16 cellular contexts compared by ENCODE assay signal in the genomic region with DNA sequence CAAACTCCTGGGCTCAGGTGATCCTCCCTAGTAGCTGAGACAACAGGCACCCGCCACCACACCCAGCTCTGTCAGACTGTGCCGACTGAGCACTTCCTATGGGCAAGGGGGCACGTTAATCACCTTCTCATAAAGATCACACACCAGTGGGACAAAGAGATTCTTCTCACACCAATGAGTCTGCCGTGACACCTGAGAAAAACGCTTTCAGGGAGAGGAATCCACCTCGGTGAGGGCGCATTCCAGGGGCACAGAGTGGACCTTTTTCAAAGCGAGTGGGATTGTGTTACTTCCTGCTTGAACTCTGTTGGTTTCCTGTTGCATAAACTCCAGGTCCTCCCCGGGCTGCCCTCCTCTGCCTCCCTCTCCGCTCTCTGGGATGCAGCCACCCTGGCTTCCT. TPM values are rescaled to one million over a fixed set of nuclear protein-coding genes. Genes with fewer than 3 reads are reported as not detected.
DNase-seq lines count a peak whose midpoint lies in the region; ATAC-seq, FAIRE-seq and TF ChIP-seq lines count a peak whose summit lies in the region.
"Had no signal": no experiment of that assay in that cellular context is flagged by ENCODE, and none has a peak within 500 bp of the region (broad histone marks: within the 10 kb centered on the region; RNA-seq: fewer than 3 reads in every experiment).

No MANE protein-coding gene starts in this region.

- H3K4me2 ChIP-seq in GM12878 (ENCODE audit: control insufficient read depth, insufficient read depth) = no peak overlapping the region
- H3K4me2 ChIP-seq: SK-N-SH had no signal

- H3K36me3 ChIP-seq in GM12878 (ENCODE audit: control insufficient read depth in 2 of 2, insufficient read depth in 2 of 2, low read length in 1 of 2) (no peaks in the 10 kb centered on the region), brain microvascular endothelial cell (replicated peaks) (no peaks in the 10 kb centered on the region)

- no peak for TF ChIP-seq RAD21 in GM12878 (IDR thresholded peaks at IDR 0.05; ENCODE audit: insufficient read depth, low read depth, low read length)

- peaks cover 15% of the 10 kb centered on the region for H3K4me1 Mint-ChIP-seq in CD4-positive, alpha-beta T cell (ENCODE audit: low read depth)
- H3K4me1 Mint-ChIP-seq in naive thymus-derived CD8-positive, alpha-beta T cell = peaks cover 5 to 40% (median 27%) of the 10 kb centered on the region in 4 donors

- RAD21 ChIA-PET in GM12878 (lab: Charles Lee; ENCODE audit: unreplicated experiment) = no interaction called here

- H3K79me2 ChIP-seq in GM12878 (ENCODE audit: control insufficient read depth, insufficient read depth, low read length) = no peaks in the 10 kb centered on the region

- intact Hi-C loops in CD4-positive, alpha-beta T cell (cut with DNase I, micrococcal nuclease) = no loop called here
- intact Hi-C loops in GM12878 (cut with micrococcal nuclease; ENCODE audit: unreplicated experiment) = no loop called here

- H3K27ac Mint-ChIP-seq in CD4-positive, alpha-beta T cell = no peak overlapping the region
- peak overlapping the region in 4 of 10 donors; percentile 21 to 52 (median 41) for H3K27ac Mint-ChIP-seq in naive thymus-derived CD8-positive, alpha-beta T cell
- H3K27ac Mint-ChIP-seq: activated B cell treated with CpG ODN at 0.5 μM for 24 hours had no signal

- BruUV-seq in GM12878 (replicated peaks; lab: Mats Ljungman, UMichigan) = no TSS peak

- no peaks in the 10 kb centered on the region for H3K9me3 ChIP-seq in CD4-positive, alpha-beta T cell (ENCODE audit: control insufficient read depth, low read length)
- no peaks in the 10 kb centered on the region for H3K9me3 ChIP-seq in GM12878 (replicated peaks; ENCODE audit: control insufficient read depth, insufficient read depth, low read length)
- H3K9me3 ChIP-seq: SK-N-SH had no signal

- TF ChIP-seq CTCF in CD4-positive, alpha-beta T cell (IDR thresholded peaks at IDR 0.05) = no peak
- no peak for TF ChIP-seq CTCF in GM12878 (IDR thresholded peaks at IDR 0.05 in 2 of 3, conservative IDR thresholded peaks at IDR 0.05 in 1 of 3; ENCODE audit: control insufficient read depth in 2 of 3, extremely low read depth in 1 of 3, insufficient read depth in 1 of 3, low read depth in 3 of 3, low read length in 3 of 3)
- TF ChIP-seq CTCF in brain microvascular endothelial cell (IDR thresholded peaks at IDR 0.05; ENCODE audit: low read depth, low read length, missing control alignments) = no peak

- 76% methylated on average over 10 of the region's 10 CpGs for WGBS in GM12878 (ENCODE audit: insufficient coverage, insufficient replicate concordance, low lambda C conversion rate, missing lambda C conversion rate)

- no peak for TF ChIP-seq EP300 in GM12878 (IDR thresholded peaks at IDR 0.05; ENCODE audit: borderline replicate concordance in 1 of 2, control insufficient read depth in 1 of 2, low read depth in 2 of 2, low read length in 2 of 2)

- H2AFZ ChIP-seq in GM12878 (ENCODE audit: control insufficient read depth, low read depth, low read length) = peak overlapping the region; percentile 67

- no peak overlapping the region for H3K9ac ChIP-seq in GM12878 (ENCODE audit: control insufficient read depth, insufficient read depth, low read length)
- H3K9ac ChIP-seq: SK-N-SH had no signal

- no peak for DNase-seq in CD4-positive, alpha-beta T cell
- DNase-seq in KBM-7 (peak; percentile 64), GM12878 (ENCODE audit: low read depth, low spot score) (no peak), brain microvascular endothelial cell (no peak)
- DNase-seq in naive thymus-derived CD8-positive, alpha-beta T cell = no peak
- DNase-seq: activated B cell treated with CpG ODN at 0.5 μM for 24 hours; activated CD8-positive, alpha-beta memory T cell treated with anti-CD3 and anti-CD28 coated beads, Interleukin-2, amount 50 U/mL, for 48 hours; C1 segment of cervical spinal cord; glutamatergic neuron; NCI-H1436 treated with DMSO at 0.1 percent for 48 hours; SK-N-SH had no signal

- no peaks in the 10 kb centered on the region for H4K20me1 ChIP-seq in GM12878 (ENCODE audit: control insufficient read depth, insufficient read depth)

- SMC1A ChIA-PET in GM12878 (lab: Charles Lee; ENCODE audit: uncharacterized antibody, unreplicated experiment) = no interaction called here

- peaks cover 18% of the 10 kb centered on the region for H3K4me1 ChIP-seq in GM12878 (ENCODE audit: control insufficient read depth, insufficient read depth, low read length)

- no peak for ATAC-seq in CD4-positive, alpha-beta T cell (ENCODE audit: poor library complexity)
- ATAC-seq in GM12878 (no peak), GM21515 (IDR thresholded peaks at IDR 0.05; ENCODE audit: unreplicated experiment) (no peak), GM21529 (IDR thresholded peaks at IDR 0.05; ENCODE audit: unreplicated experiment) (no peak), HG02840 (IDR thresholded peaks at IDR 0.05; ENCODE audit: low FRiP score, unreplicated experiment) (no peak)
- no peak for ATAC-seq in naive thymus-derived CD8-positive, alpha-beta T cell

- CTCF ChIA-PET in CD4-positive, alpha-beta T cell (lab: Charles Lee) = no interaction called here
- CTCF ChIA-PET in GM12878 (lab: Yijun Ruan, JAX) = no interaction called here

- in situ Hi-C loops in KBM-7 (cut with MboI; ENCODE audit: low pct_unique_long_range_greater_than_20kb, low sequenced_read_pairs) (no loop called here), GM12878 (cut with MboI) (no loop called here), brain microvascular endothelial cell (cut with HindIII; ENCODE audit: low pct_ligation_motif_present, low sequenced_read_pairs) (no loop called here)

- H3K4me3 ChIP-seq in GM12878 (no peak overlapping the region), brain microvascular endothelial cell (ENCODE audit: low read depth, low read length) (no peak overlapping the region)

- POLR2A ChIA-PET in CD4-positive, alpha-beta T cell (lab: Charles Lee) = no interaction called here
- POLR2A ChIA-PET in GM12878 (lab: Charles Lee) = interaction anchor here (0.7 to 1.4 kb wide), 2 partner anchors 21 to 24 kb away, joined by 3 to 6 read pairs; no protein-coding TSS in a partner anchor
- POLR2A ChIA-PET in naive thymus-derived CD8-positive, alpha-beta T cell (lab: Charles Lee) = interaction anchor here (0.7 kb wide), 1 partner anchor 566 kb away, joined by 6 read pairs; no protein-coding TSS in a partner anchor

- no peak for FAIRE-seq in GM12878 (lab: Jason Lieb, UNC)
- FAIRE-seq: keratinocyte had no signal

- H3K4me3 Mint-ChIP-seq in CD4-positive, alpha-beta T cell = peak overlapping the region; percentile 34
- peak overlapping the region in 6 of 10 donors; percentile 15 to 63 (median 32) for H3K4me3 Mint-ChIP-seq in naive thymus-derived CD8-positive, alpha-beta T cell
- H3K4me3 Mint-ChIP-seq: activated B cell treated with CpG ODN at 0.5 μM for 24 hours had no signal

- no peak overlapping the region for H3K27ac ChIP-seq in CD4-positive, alpha-beta T cell (ENCODE audit: low read depth, low read length)
- H3K27ac ChIP-seq in GM12878 (ENCODE audit: control insufficient read depth, insufficient read depth) (no peak overlapping the region), brain microvascular endothelial cell (no peak overlapping the region)
- H3K27ac ChIP-seq: epithelial cell of prostate had no signal

- H3K27me3 ChIP-seq in CD4-positive, alpha-beta T cell (ENCODE audit: control insufficient read depth, insufficient read depth, low read length) = no peaks in the 10 kb centered on the region
- H3K27me3 ChIP-seq in GM12878 (replicated peaks in 1 of 2; ENCODE audit: control insufficient read depth in 2 of 2, insufficient read depth in 2 of 2, low read length in 1 of 2) = no peaks in the 10 kb centered on the region
- no peaks in the 10 kb centered on the region for H3K27me3 ChIP-seq in brain microvascular endothelial cell (replicated peaks)

- no peak for TF ChIP-seq POLR2A in GM12878 (IDR thresholded peaks at IDR 0.05; ENCODE audit: low read depth, low read length)

- no peaks in the 10 kb centered on the region for H3K36me3 Mint-ChIP-seq in CD4-positive, alpha-beta T cell (ENCODE audit: low read depth)
- no peaks in the 10 kb centered on the region for H3K36me3 Mint-ChIP-seq in naive thymus-derived CD8-positive, alpha-beta T cell

- no peaks in the 10 kb centered on the region for H3K9me3 Mint-ChIP-seq in CD4-positive, alpha-beta T cell
- H3K9me3 Mint-ChIP-seq in naive thymus-derived CD8-positive, alpha-beta T cell = no peaks in the 10 kb centered on the region
- H3K9me3 Mint-ChIP-seq: activated B cell treated with CpG ODN at 0.5 μM for 24 hours had no signal

- H3K27me3 Mint-ChIP-seq in CD4-positive, alpha-beta T cell = no peaks in the 10 kb centered on the region
- peaks cover 0 to 3% (median 0%) of the 10 kb centered on the region in 5 donors for H3K27me3 Mint-ChIP-seq in naive thymus-derived CD8-positive, alpha-beta T cell
- H3K27me3 Mint-ChIP-seq: activated B cell treated with CpG ODN at 0.5 μM for 24 hours had no signal

RNA-seq across cellular contexts. Expression of gene SCARB1, which starts 17.5 kb away (rescaled TPM):
- 1 to 10 TPM; 2.3 to 3.7 TPM for total RNA-seq in CD4-positive, alpha-beta T cell
- total RNA-seq in GM12878 (2013; cell fraction: nucleolus; rRNA removed) = 359 and 403 TPM in 2 replicates
- total RNA-seq in GM12878 (2014; rRNA removed) = 46.5 and 51.4 TPM in 2 replicates
- 27.9 and 29.9 TPM in 2 replicates for total RNA-seq in GM12878 (2014; rRNA removed; fragmentation: Illumina TruSeq; extraction: Trizol)
- 102 and 104 TPM in 2 replicates for total RNA-seq in GM12878 (2021)
- polyA plus RNA-seq in GM12878 (2011; ENCODE audit: low read depth) = 27.3 TPM
- polyA plus RNA-seq in GM12878 (2011; rRNA removed) = 50.6 and 89.3 TPM in 2 replicates
- 131 and 137 TPM in 2 replicates for polyA plus RNA-seq in GM12878 (2011; cell fraction: cytosol; rRNA removed)
- polyA plus RNA-seq in GM12878 (2011; cell fraction: nucleus; rRNA removed) = 542 and 556 TPM in 2 replicates
- 61.4 and 89.0 TPM in 2 replicates for polyA plus RNA-seq in GM12878 (2012)
- polyA plus RNA-seq in GM12878 (2014; fragmentation: Illumina TruSeq; extraction: Trizol) = 66.0 and 78.8 TPM in 2 replicates
- polyA plus RNA-seq in GM12878 (2014; fragmentation: Nextera tagmentation; extraction: Ambion mirVana) = 1 to 10 TPM in 1 of 2 experiments, under 1 TPM in 1; 0.34 to 3.3 TPM
- 81.4 and 89.5 TPM in 2 replicates for polyA plus RNA-seq in GM12878 (2014; rRNA removed)
- polyA plus RNA-seq in GM12878 (2016; fragmentation: Nextera tagmentation; extraction: Ambion mirVana) = 10 to 100 TPM; 62.8 to 63.3 TPM
- polyA minus RNA-seq in GM12878 (2011; rRNA and poly(A)+ RNA removed) = 89.0 and 116 TPM in 2 replicates
- 31.7 and 37.7 TPM in 2 replicates for polyA minus RNA-seq in GM12878 (2011; cell fraction: cytosol; rRNA and poly(A)+ RNA removed)
- 70.1 and 83.4 TPM in 2 replicates for polyA minus RNA-seq in GM12878 (2011; cell fraction: nucleus; rRNA and poly(A)+ RNA removed)
- 1 to 10 TPM; 4.3 to 7.2 TPM for total RNA-seq in naive thymus-derived CD8-positive, alpha-beta T cell
- 1 to 10 TPM; 2.7 to 3.9 (median 3.1) TPM for polyA plus RNA-seq in naive thymus-derived CD8-positive, alpha-beta T cell

RNA-seq across cellular contexts. Expression of gene UBC, which starts 33.3 kb away (rescaled TPM):
- 1,000 to 10,000 TPM; 1,389 to 1,410 TPM for total RNA-seq in CD4-positive, alpha-beta T cell
- 329 and 366 TPM in 2 replicates for total RNA-seq in GM12878 (2013; cell fraction: nucleolus; rRNA removed)
- total RNA-seq in GM12878 (2014; rRNA removed) (883 and 944 TPM in 2 replicates), GM12878 (2014; rRNA removed; fragmentation: Illumina TruSeq; extraction: Trizol) (816 and 821 TPM in 2 replicates), GM12878 (2021) (736 and 799 TPM in 2 replicates)
- polyA plus RNA-seq in GM12878 (2011; ENCODE audit: low read depth) = 1,550 TPM
- polyA plus RNA-seq in GM12878 (2011; rRNA removed) (1,270 and 1,666 TPM in 2 replicates), GM12878 (2014; fragmentation: Illumina TruSeq; extraction: Trizol) (973 and 1,123 TPM in 2 replicates), GM12878 (2014; fragmentation: Nextera tagmentation; extraction: Ambion mirVana) (1,000 to 10,000 TPM in 1 of 2 experiments, 100 to 1,000 TPM in 1; 785 to 1,214 TPM), GM12878 (2014; rRNA removed) (610 and 653 TPM in 2 replicates), GM12878 (2016; fragmentation: Nextera tagmentation; extraction: Ambion mirVana) (100 to 1,000 TPM; 866 to 909 TPM)
- polyA plus RNA-seq in GM12878 (2011; cell fraction: cytosol; rRNA removed) = 1,638 and 1,774 TPM in 2 replicates
- 1,319 and 1,377 TPM in 2 replicates for polyA plus RNA-seq in GM12878 (2011; cell fraction: nucleus; rRNA removed)
- 962 and 1,441 TPM in 2 replicates for polyA plus RNA-seq in GM12878 (2012)
- polyA minus RNA-seq in GM12878 (2011; rRNA and poly(A)+ RNA removed) = 980 and 1,147 TPM in 2 replicates
- 232 and 279 TPM in 2 replicates for polyA minus RNA-seq in GM12878 (2011; cell fraction: cytosol; rRNA and poly(A)+ RNA removed)
- polyA minus RNA-seq in GM12878 (2011; cell fraction: nucleus; rRNA and poly(A)+ RNA removed) = 143 and 182 TPM in 2 replicates
- 100 to 1,000 TPM; 773 to 788 TPM for total RNA-seq in naive thymus-derived CD8-positive, alpha-beta T cell
- polyA plus RNA-seq in naive thymus-derived CD8-positive, alpha-beta T cell = 1,000 to 10,000 TPM; 1,080 to 1,331 (median 1,214) TPM
